ENCODE assay signal across 16 cellular contexts in the genomic region with DNA sequence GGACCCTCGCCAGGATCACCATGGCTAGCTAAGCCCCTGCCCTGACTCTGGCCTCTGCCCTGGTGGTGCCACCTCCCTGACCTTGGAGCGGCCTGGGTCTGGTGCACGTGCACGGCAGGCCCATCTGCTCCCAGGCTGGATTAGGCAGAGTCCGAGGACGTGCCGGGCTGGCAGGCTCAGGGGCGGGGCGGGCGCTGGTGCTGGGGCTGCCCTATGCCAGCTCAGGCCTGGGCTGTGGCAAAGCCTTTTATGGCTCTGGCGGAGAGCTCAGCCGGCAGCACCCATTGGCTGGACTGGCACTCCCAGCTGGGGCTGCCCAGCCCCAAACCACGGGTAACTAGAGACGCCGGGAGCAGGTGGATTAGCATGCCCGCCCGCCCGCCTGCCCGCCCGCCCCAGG.
DNase-seq lines count a peak whose midpoint lies in the region; ATAC-seq lines count a peak whose summit lies in the region.
"Had no signal": no experiment of that assay in that cellular context is flagged by ENCODE, and none has a peak within 500 bp of the region (broad histone marks: within the 10 kb centered on the region; RNA-seq: fewer than 3 reads in every experiment).

No MANE protein-coding gene starts in this region.

- ATAC-seq in stimulated activated effector memory CD8-positive, alpha-beta T cell treated with anti-CD3 and anti-CD28 coated beads, Interleukin-12 subunit alpha, Interleukin-12 subunit beta, amount 100 ng/mL, for 72 hours: no peak
- ATAC-seq in HG02884 (IDR thresholded peaks at IDR 0.05; ENCODE audit: unreplicated experiment): no peak
- ATAC-seq: K562 had no signal

- H3K9me3 Mint-ChIP-seq in stimulated activated effector memory CD8-positive, alpha-beta T cell treated with anti-CD3 and anti-CD28 coated beads, Interleukin-12 subunit alpha, Interleukin-12 subunit beta, amount 100 ng/mL, for 72 hours: no peaks in the 10 kb centered on the region
- H3K9me3 Mint-ChIP-seq: activated T-cell treated with anti-CD3 and anti-CD28 coated beads, Interleukin-2, amount 50 U/mL, for 24 hours; CD14-positive monocyte; naive B cell; stimulated activated naive CD8-positive, alpha-beta T cell treated with anti-CD3 and anti-CD28 coated beads, Interleukin-15, Interleukin-2, amounts not matched to agents 100 ng/mL and 50 ng/mL, for 24 hours; T-helper 1 cell treated with Interleukin-12 subunit alpha and Interleukin-12 subunit beta and Interleukin-4 antibody, amounts not matched to agents 30 μg/mL and 1 μg/mL, for 36 hours had no signal

- H3K4me3 Mint-ChIP-seq in stimulated activated effector memory CD8-positive, alpha-beta T cell treated with anti-CD3 and anti-CD28 coated beads, Interleukin-12 subunit alpha, Interleukin-12 subunit beta, amount 100 ng/mL, for 72 hours: no peak overlapping the region
- H3K4me3 Mint-ChIP-seq: activated T-cell treated with anti-CD3 and anti-CD28 coated beads, Interleukin-2, amount 50 U/mL, for 24 hours; CD14-positive monocyte; naive B cell; stimulated activated naive CD8-positive, alpha-beta T cell treated with anti-CD3 and anti-CD28 coated beads, Interleukin-15, Interleukin-2, amounts not matched to agents 100 ng/mL and 50 ng/mL, for 24 hours; T-helper 1 cell treated with Interleukin-12 subunit alpha and Interleukin-12 subunit beta and Interleukin-4 antibody, amounts not matched to agents 30 μg/mL and 1 μg/mL, for 36 hours had no signal

- peaks cover 21% of the 10 kb centered on the region for H3K4me1 Mint-ChIP-seq in stimulated activated effector memory CD8-positive, alpha-beta T cell treated with anti-CD3 and anti-CD28 coated beads, Interleukin-12 subunit alpha, Interleukin-12 subunit beta, amount 100 ng/mL, for 72 hours

- DNase-seq in NCI-H2107 treated with DMSO at 0.1 percent for 48 hours (lab: John Stamatoyannopoulos, UW; ENCODE audit: unreplicated experiment) (peak; percentile 77), SW480 (ENCODE audit: low spot score) (peak; percentile 96), iPS-NIHi11 (ENCODE audit: low spot score) (peak; percentile 63), NOMO-1 (lab: John Stamatoyannopoulos, UW; ENCODE audit: unreplicated experiment in 2 of 2) (no peak), posterior cingulate gyrus (no peak)
- no peak for DNase-seq in stimulated activated effector memory CD8-positive, alpha-beta T cell treated with anti-CD3 and anti-CD28 coated beads, Interleukin-12 subunit alpha, Interleukin-12 subunit beta, amount 100 ng/mL, for 72 hours (ENCODE audit: low spot score in 2 of 2)
- DNase-seq: activated CD4-positive, alpha-beta T cell treated with anti-CD3 and anti-CD28 coated beads for 4 hours; activated T-cell treated with anti-CD3 and anti-CD28 coated beads, Interleukin-2, amount 50 U/mL, for 24 hours; dorsolateral prefrontal cortex; foreskin melanocyte; naive B cell had no signal

- peak overlapping the region; percentile 27 for H3K27ac Mint-ChIP-seq in stimulated activated effector memory CD8-positive, alpha-beta T cell treated with anti-CD3 and anti-CD28 coated beads, Interleukin-12 subunit alpha, Interleukin-12 subunit beta, amount 100 ng/mL, for 72 hours
- H3K27ac Mint-ChIP-seq: activated T-cell treated with anti-CD3 and anti-CD28 coated beads, Interleukin-2, amount 50 U/mL, for 24 hours; CD14-positive monocyte; naive B cell; stimulated activated naive CD8-positive, alpha-beta T cell treated with anti-CD3 and anti-CD28 coated beads, Interleukin-15, Interleukin-2, amounts not matched to agents 100 ng/mL and 50 ng/mL, for 24 hours; T-helper 1 cell treated with Interleukin-12 subunit alpha and Interleukin-12 subunit beta and Interleukin-4 antibody, amounts not matched to agents 30 μg/mL and 1 μg/mL, for 36 hours had no signal

- intact Hi-C loops in posterior cingulate gyrus (cut with DNase I): no loop called here

- peaks cover 24% of the 10 kb centered on the region for H3K36me3 Mint-ChIP-seq in stimulated activated effector memory CD8-positive, alpha-beta T cell treated with anti-CD3 and anti-CD28 coated beads, Interleukin-12 subunit alpha, Interleukin-12 subunit beta, amount 100 ng/mL, for 72 hours
- H3K36me3 Mint-ChIP-seq: CD14-positive monocyte, naive B cell had no signal

Comparison
In these comparisons a context has a peak if more than half of its experiments do, and no peak if none do; other contexts are left out.
1. DNase-seq: peak in NCI-H2107 treated with DMSO at 0.1 percent for 48 hours (single experiment), SW480 (single experiment) and iPS-NIHi11 (single experiment); none in stimulated activated effector memory CD8-positive, alpha-beta T cell treated with anti-CD3 and anti-CD28 coated beads, Interleukin-12 subunit alpha, Interleukin-12 subunit beta, amount 100 ng/mL, for 72 hours (0 of 2), NOMO-1 (0 of 2) and posterior cingulate gyrus (0 of 10).